8 cellular contexts compared by ENCODE assay signal in genomic region chr5:140806834-140807775, GRCh38. TPM values are rescaled to one million over a fixed set of nuclear protein-coding genes. Genes with fewer than 3 reads are reported as not detected.
A peak's percentile ranks its signal among the peaks of the same experiment; 100 is the strongest.
DNase-seq lines count a peak whose midpoint lies in the region; ATAC-seq and TF ChIP-seq lines count a peak whose summit lies in the region.

PCDHA4 (plus strand) TSS chr5:140807068.

- H3K27ac ChIP-seq in 22Rv1 (peak within 1 kb of the TSS; percentile 78), HCT116 (ENCODE audit: low read depth, low read length) (no peak within 1 kb of the TSS), tibial artery (peak within 1 kb of the TSS in 1 of 2 donors; percentile 59)

- no peaks in the 10 kb centered on the region for H3K79me2 ChIP-seq in HCT116 (ENCODE audit: insufficient read depth, low read length)

- no peaks in the 10 kb centered on the region for H3K9me2 ChIP-seq in HCT116 (ENCODE audit: insufficient read depth)

- no peak within 1 kb of the TSS for H3K4me2 ChIP-seq in HCT116 (ENCODE audit: low read length)

- H3K36me3 ChIP-seq in HCT116 (ENCODE audit: control insufficient read depth in 1 of 2, insufficient read depth in 2 of 2, low read length in 2 of 2) (no peaks in the 10 kb centered on the region), adipocyte (ENCODE audit: control insufficient read depth, insufficient read depth, low read length, severe bottlenecking) (no peaks in the 10 kb centered on the region), tibial artery (no peaks in the 10 kb centered on the region)

- CTCF ChIA-PET in HCT116 (lab: Charles Lee): interaction anchor here (0.9 kb wide), 2 partner anchors 8 to 234 kb away, joined by 3 read pairs; no protein-coding TSS in a partner anchor

- peak; percentile 36; the same call in 1 of the 2 replicates for TF ChIP-seq RAD21 in HCT116 (IDR thresholded peaks at IDR 0.05; ENCODE audit: low read depth)

- intact Hi-C loops in HCT116 (cut with micrococcal nuclease) (no loop called here), tibial artery (cut with DNase I; ENCODE audit: low total_unique reads) (loop anchor here (10.0 kb wide), 1 partner anchor 238 kb away; no protein-coding TSS in a partner anchor)

- RAD21 ChIA-PET in HCT116 (lab: Charles Lee; ENCODE audit: low non-redundant PET in 1 of 2, low total read pairs in 2 of 2, uncharacterized antibody in 2 of 2, unreplicated experiment in 2 of 2): no interaction called here

- H3K9me3 ChIP-seq in HCT116 (ENCODE audit: control insufficient read depth in 1 of 2, insufficient read depth in 1 of 2, low read depth in 1 of 2, low read length in 2 of 2): peaks cover 0 to 5% of the 10 kb centered on the region in 2 experiments; a peak in 2 of 4 replicates
- peaks cover 24% of the 10 kb centered on the region for H3K9me3 ChIP-seq in adipocyte (ENCODE audit: control insufficient read depth, low read length)
- H3K9me3 ChIP-seq in tibial artery: peaks cover 0 to 58% (median 38%) of the 10 kb centered on the region in 3 donors

- H4K20me1 ChIP-seq in HCT116 (ENCODE audit: insufficient read depth): no peaks in the 10 kb centered on the region

- no TSS peak for BruUV-seq in HCT116 (replicated peaks; lab: Mats Ljungman, UMichigan)

- H2AFZ ChIP-seq in HCT116 (ENCODE audit: low read depth, low read length, poor library complexity, severe bottlenecking): no peak within 1 kb of the TSS

- TF ChIP-seq CTCF in 22Rv1 (IDR thresholded peaks at IDR 0.05) (peak; percentile 80), HCT116 (IDR thresholded peaks at IDR 0.05 in 2 of 3, conservative IDR thresholded peaks at IDR 0.05 in 1 of 3; ENCODE audit: borderline replicate concordance in 1 of 3, insufficient read depth in 1 of 3, low read depth in 2 of 3, low read length in 2 of 3) (peak; percentile 6 to 60 (median 57); a peak in 4 of 6 replicates), tibial artery (IDR thresholded peaks at IDR 0.05) (peak; percentile 22)

- no peak for DNase-seq in HCT116 (ENCODE audit: low read depth, low spot score)
- no peak for DNase-seq in adipocyte (ENCODE audit: low read depth)
- DNase-seq in iPS-NIHi11 (ENCODE audit: low spot score): peak; percentile 61
- no peak for DNase-seq in tibial artery
- DNase-seq in effector CD4-positive, alpha-beta T cell: no peak
- no peak for DNase-seq in NCI-H128 (lab: John Stamatoyannopoulos, UW; ENCODE audit: unreplicated experiment)

- no peak within 1 kb of the TSS for H3K4me3 ChIP-seq in HCT116 (replicated peaks in 1 of 2; ENCODE audit: low read depth in 1 of 2, low read length in 2 of 2)
- peak within 1 kb of the TSS; percentile 67 for H3K4me3 ChIP-seq in adipocyte (ENCODE audit: low read length)
- peak within 1 kb of the TSS; percentile 38 to 52 for H3K4me3 ChIP-seq in tibial artery

- H3K27me3 ChIP-seq in HCT116 (ENCODE audit: insufficient read depth, low read length) (no peaks in the 10 kb centered on the region), adipocyte (replicated peaks; ENCODE audit: control insufficient read depth, insufficient read depth, low read length) (no peaks in the 10 kb centered on the region), tibial artery (no peaks in the 10 kb centered on the region)

- ATAC-seq in HCT116: peak; percentile 65
- no peak for ATAC-seq in HG02763 (IDR thresholded peaks at IDR 0.05; ENCODE audit: unreplicated experiment)

- H3K9ac ChIP-seq in HCT116 (ENCODE audit: low read length): no peak within 1 kb of the TSS
- no peak within 1 kb of the TSS for H3K9ac ChIP-seq in adipocyte (ENCODE audit: low read length)

- no peak for TF ChIP-seq POLR2A in HCT116 (IDR thresholded peaks at IDR 0.05; ENCODE audit: borderline replicate concordance, extremely low read depth, insufficient read depth, insufficient read length)

- POLR2A ChIA-PET in HCT116 (lab: Charles Lee): no interaction called here

- no peaks in the 10 kb centered on the region for H3K4me1 ChIP-seq in HCT116 (ENCODE audit: control insufficient read depth in 1 of 2, insufficient read depth in 2 of 2, low read length in 2 of 2)
- H3K4me1 ChIP-seq in adipocyte (ENCODE audit: control insufficient read depth, insufficient read depth, low read length): no peaks in the 10 kb centered on the region
- no peaks in the 10 kb centered on the region for H3K4me1 ChIP-seq in tibial artery

TF ChIP-seq in HCT116, 20 proteins besides CTCF, POLR2A, EP300 and RAD21:
- no peak for TF ChIP-seq SP1 (IDR thresholded peaks at IDR 0.05; ENCODE audit: low read depth)
- no peak for TF ChIP-seq JUND (IDR thresholded peaks at IDR 0.05)
- TF ChIP-seq EZH2 (IDR thresholded peaks at IDR 0.05): no peak

RNA-seq across cellular contexts. Expression of gene PCDHA4, which starts in this region (rescaled TPM):
- total RNA-seq in HCT116 (2021; ENCODE audit: unreplicated experiment): not detected
- polyA plus RNA-seq in HCT116 (2012): not detected in 2 replicates

Comparison
In these comparisons a context has a peak if more than half of its experiments do, and no peak if none do; other contexts are left out.
1. Peak in ATAC-seq in HCT116; RNA of the gene not detected or under 1 TPM.
2. CTCF ChIP-seq: peak in every context shown above with its lines; median percentile 80 in 22Rv1; 57 in HCT116; 22 in tibial artery.
3. H3K4me3 ChIP-seq: peak in adipocyte (single experiment) and tibial artery (2 of 2); none in HCT116 (0 of 2).